14 cellular contexts compared by ENCODE assay signal in genomic region chr21:44907966-44908364, GRCh38. TPM values are rescaled to one million over a fixed set of nuclear protein-coding genes. Genes with fewer than 3 reads are reported as not detected.
DNase-seq lines count a peak whose midpoint lies in the region; FAIRE-seq and TF ChIP-seq lines count a peak whose summit lies in the region.
"Had no signal": no experiment of that assay in that cellular context is flagged by ENCODE, and none has a peak within 500 bp of the region (broad histone marks: within the 10 kb centered on the region; RNA-seq: fewer than 3 reads in every experiment).

No MANE protein-coding gene starts in this region.

- BruUV-seq in Calu3 (replicated peaks; lab: Mats Ljungman, UMichigan): no TSS peak

- H3K23ac ChIP-seq in H1 (ENCODE audit: insufficient read length): no peak overlapping the region

- no peak overlapping the region for H3K27ac Mint-ChIP-seq in Calu3 (ENCODE audit: unreplicated experiment)
- H3K27ac Mint-ChIP-seq in mesothelial cell of epicardium: no peak overlapping the region
- H3K27ac Mint-ChIP-seq: type B pancreatic cell had no signal

- DNase-seq in GDM1 (lab: John Stamatoyannopoulos, UW): peak; percentile 43
- peak; percentile 89 for DNase-seq in NB4 (ENCODE audit: low read depth)
- no peak for DNase-seq in H1 (ENCODE audit: low read depth in 1 of 2, low spot score in 2 of 2)
- peak; percentile 86 for DNase-seq in osteoblast (ENCODE audit: insufficient read length, low spot score, missing footprints)
- DNase-seq in nucleus accumbens (lab: John Stamatoyannopoulos, UW): no peak
- no peak for DNase-seq in Calu3
- no peak for DNase-seq in mesothelial cell of epicardium (ENCODE audit: low spot score in 2 of 2, unreplicated experiment in 2 of 2)
- no peak for DNase-seq in RKO (ENCODE audit: low spot score)
- DNase-seq: activated T-cell treated with anti-CD3 and anti-CD28 coated beads, Interleukin-2, amount 50 U/mL, for 4 hours; stimulated activated CD4-positive, alpha-beta T cell treated with anti-CD3 and anti-CD28 coated beads, Interleukin-4, amount 100 ng/mL, for 1 hour; T-helper 17 cell had no signal

- no peak overlapping the region for H3K4me2 ChIP-seq in H1 (ENCODE audit: insufficient read depth in 1 of 2, low read depth in 2 of 2, low read length in 2 of 2)
- H3K4me2 ChIP-seq in osteoblast (ENCODE audit: insufficient read depth, low read length): peak overlapping the region; percentile 67
- H3K4me2 ChIP-seq: KMS-11 had no signal

- H3K27me3 ChIP-seq in H1 (replicated peaks in 1 of 4; ENCODE audit: control insufficient read depth in 3 of 4, extremely low read depth in 1 of 4, insufficient read depth in 3 of 4, low read length in 3 of 4) (peaks cover 0 to 4% (median 1%) of the 10 kb centered on the region in 4 experiments; a peak in 1 of 7 replicates), osteoblast (ENCODE audit: insufficient read depth, low read length) (no peaks in the 10 kb centered on the region)

- H2BK5ac ChIP-seq in H1 (ENCODE audit: low read depth, low read length): no peak overlapping the region

- no peak overlapping the region for H3K56ac ChIP-seq in H1 (replicated peaks; ENCODE audit: insufficient read length, low read depth, low read length)

- no peak overlapping the region for H4K8ac ChIP-seq in H1 (ENCODE audit: extremely low read depth, insufficient read depth, low read length)

- no peak overlapping the region for H3K14ac ChIP-seq in H1 (ENCODE audit: insufficient read length)

- H3K9me3 ChIP-seq in H1 (ENCODE audit: insufficient read depth in 2 of 2, low read depth in 1 of 2, low read length in 1 of 2): no peaks in the 10 kb centered on the region
- H3K9me3 ChIP-seq in osteoblast (ENCODE audit: low read depth, low read length): no peaks in the 10 kb centered on the region

- peak overlapping the region; percentile 25 for H3K4me3 ChIP-seq in NB4 (ENCODE audit: low read depth, low read length)
- no peak overlapping the region for H3K4me3 ChIP-seq in H1 (ENCODE audit: extremely low read depth in 1 of 4, insufficient read depth in 2 of 4, low read depth in 3 of 4, low read length in 4 of 4)
- peak overlapping the region; percentile 56 for H3K4me3 ChIP-seq in osteoblast (ENCODE audit: insufficient read depth, low read length)

- H3K4me1 Mint-ChIP-seq in Calu3 (ENCODE audit: low read depth, unreplicated experiment) (peaks cover 9% of the 10 kb centered on the region), mesothelial cell of epicardium (peaks cover 12% of the 10 kb centered on the region)

- peaks cover 9% of the 10 kb centered on the region; the same call in 1 of the 2 replicates for H3K23me2 ChIP-seq in H1 (ENCODE audit: low read depth, low read length)

- H3K18ac ChIP-seq in H1 (ENCODE audit: extremely low read depth, low read length): peak overlapping the region; percentile 32; the same call in 1 of the 2 replicates

- FAIRE-seq in H1 (lab: Jason Lieb, UNC): no peak

- H2AK5ac ChIP-seq in H1 (ENCODE audit: low read depth, low read length): no peak overlapping the region

- H4K91ac ChIP-seq in H1 (replicated peaks; ENCODE audit: insufficient read length, low read length): no peak overlapping the region

- H2BK20ac ChIP-seq in H1 (ENCODE audit: low read length): no peak overlapping the region

- peak overlapping the region; percentile 50; the same call in 1 of the 2 replicates for H2BK12ac ChIP-seq in H1 (ENCODE audit: low read depth, low read length)

- no peak overlapping the region for H2BK15ac ChIP-seq in H1 (ENCODE audit: low read length)

- TF ChIP-seq CTCF in NB4 (IDR thresholded peaks at IDR 0.05; ENCODE audit: low read depth, low read length): no peak
- no peak for TF ChIP-seq CTCF in H1 (IDR thresholded peaks at IDR 0.05; ENCODE audit: control extremely low read depth in 1 of 3, insufficient read depth in 1 of 3, low read depth in 1 of 3, low read length in 3 of 3)
- TF ChIP-seq CTCF in osteoblast (IDR thresholded peaks at IDR 0.05; ENCODE audit: extremely low read depth, low read depth, low read length): no peak
- TF ChIP-seq CTCF in Calu3 (IDR thresholded peaks at IDR 0.05; ENCODE audit: unreplicated experiment): no peak
- TF ChIP-seq CTCF in mesothelial cell of epicardium (IDR thresholded peaks at IDR 0.05; ENCODE audit: unreplicated experiment): no peak

- no peak overlapping the region for H3K4me3 Mint-ChIP-seq in Calu3 (ENCODE audit: low read depth, unreplicated experiment)
- H3K4me3 Mint-ChIP-seq in mesothelial cell of epicardium: no peak overlapping the region
- H3K4me3 Mint-ChIP-seq: activated T-cell treated with anti-CD3 and anti-CD28 coated beads, Interleukin-2, amount 50 U/mL, for 4 hours; nephron; T-helper 17 cell; type B pancreatic cell had no signal

- H3K79me2 ChIP-seq in H1 (ENCODE audit: control insufficient read depth in 1 of 2, insufficient read depth in 2 of 2, low read length in 2 of 2) (no peaks in the 10 kb centered on the region), osteoblast (ENCODE audit: insufficient read depth, low read length) (no peaks in the 10 kb centered on the region)

- no peak overlapping the region for H3K4ac ChIP-seq in H1 (replicated peaks; ENCODE audit: insufficient read length, low read depth, low read length)

- intact Hi-C loops in Calu3 (cut with micrococcal nuclease; ENCODE audit: unreplicated experiment): no loop called here

- no peak overlapping the region for H2BK120ac ChIP-seq in H1 (replicated peaks; ENCODE audit: low read depth, low read length)

- H3K27ac ChIP-seq in H1 (ENCODE audit: low read depth, low read length): no peak overlapping the region
- H3K27ac ChIP-seq in osteoblast (ENCODE audit: low read depth, low read length): no peak overlapping the region
- H3K27ac ChIP-seq: KMS-11 had no signal

- TF ChIP-seq EP300 in H1 (IDR thresholded peaks at IDR 0.05; ENCODE audit: borderline replicate concordance in 1 of 2, low read depth in 2 of 2, low read length in 2 of 2): no peak

- no peak overlapping the region for H2AFZ ChIP-seq in H1 (ENCODE audit: low read length)
- peak overlapping the region; percentile 51 for H2AFZ ChIP-seq in osteoblast (ENCODE audit: low read length)

- H3K9ac ChIP-seq in H1 (replicated peaks in 1 of 4; ENCODE audit: extremely low read depth in 1 of 4, low read depth in 3 of 4, low read length in 3 of 4): no peak overlapping the region
- H3K9ac ChIP-seq: KMS-11 had no signal

- H3K79me1 ChIP-seq in H1 (ENCODE audit: low read depth, low read length): no peaks in the 10 kb centered on the region

- peaks cover 0 to 11% (median 0%) of the 10 kb centered on the region in 4 experiments; a peak in 3 of 7 replicates for H3K4me1 ChIP-seq in H1 (replicated peaks in 1 of 4; ENCODE audit: control insufficient read depth in 3 of 4, insufficient read depth in 4 of 4, low read length in 3 of 4)
- peaks cover 12% of the 10 kb centered on the region for H3K4me1 ChIP-seq in osteoblast (ENCODE audit: insufficient read depth, low read length)

- H3K9me3 Mint-ChIP-seq in Calu3 (ENCODE audit: low read depth, unreplicated experiment) (no peaks in the 10 kb centered on the region), mesothelial cell of epicardium (no peaks in the 10 kb centered on the region)
- H3K9me3 Mint-ChIP-seq: activated T-cell treated with anti-CD3 and anti-CD28 coated beads, Interleukin-2, amount 50 U/mL, for 4 hours; nephron; type B pancreatic cell had no signal

- POLR2A ChIA-PET in H1 (lab: Charles Lee; ENCODE audit: partially characterized antibody): interaction anchor here (0.7 kb wide), 1 partner anchor 32 kb away, joined by 3 read pairs; the partner anchor contains the start of gene SLX9

- CTCF ChIA-PET in H1 (lab: Charles Lee; ENCODE audit: partially characterized antibody) (interaction anchor here (0.8 to 3.3 kb wide), 9 partner anchors 10 to 417 kb away, joined by 3 to 24 read pairs (median 4); partner anchors contain the start of gene UBE2G2), Calu3 (lab: Charles Lee) (no interaction called here)

- TF ChIP-seq RAD21 in H1 (IDR thresholded peaks at IDR 0.05 in 1 of 2, conservative IDR thresholded peaks at IDR 0.05 in 1 of 2; ENCODE audit: low read depth in 2 of 2, low read length in 2 of 2): no peak

- H3K27me3 Mint-ChIP-seq in Calu3 (ENCODE audit: unreplicated experiment) (peaks cover 59% of the 10 kb centered on the region), mesothelial cell of epicardium (ENCODE audit: low read depth) (no peaks in the 10 kb centered on the region)
- H3K27me3 Mint-ChIP-seq: T-helper 17 cell had no signal

- H4K20me1 ChIP-seq in H1 (replicated peaks in 1 of 2; ENCODE audit: control insufficient read depth in 1 of 2, insufficient read depth in 2 of 2, low read length in 2 of 2): peaks cover 0 to 6% of the 10 kb centered on the region in 2 experiments
- H4K20me1 ChIP-seq in osteoblast (ENCODE audit: insufficient read depth, low read length): no peaks in the 10 kb centered on the region

- peaks cover 9% of the 10 kb centered on the region for H3K36me3 Mint-ChIP-seq in Calu3 (ENCODE audit: insufficient read depth, unreplicated experiment)
- H3K36me3 Mint-ChIP-seq in mesothelial cell of epicardium: no peaks in the 10 kb centered on the region
- H3K36me3 Mint-ChIP-seq: type B pancreatic cell had no signal

- H3K36me3 ChIP-seq in H1 (ENCODE audit: control insufficient read depth in 2 of 4, insufficient read depth in 4 of 4, low read length in 3 of 4) (no peaks in the 10 kb centered on the region), osteoblast (ENCODE audit: insufficient read depth, low read length) (no peaks in the 10 kb centered on the region)

- 81% methylated on average over 7 of the region's 11 CpGs; no CpG with 5 or more reads in 1 of the 2 experiments for WGBS in H1 (ENCODE audit: extremely low coverage in 1 of 2, insufficient coverage in 1 of 2, insufficient read length in 1 of 2, insufficient replicate concordance in 2 of 2, low coverage in 1 of 2, low lambda C conversion rate in 2 of 2, missing lambda C conversion rate in 1 of 2), 2 experiments

- no peak overlapping the region for H4K5ac ChIP-seq in H1 (ENCODE audit: insufficient read length, low read depth, low read length)

- TF ChIP-seq POLR2A in NB4 (IDR thresholded peaks at IDR 0.05; ENCODE audit: extremely low read depth, insufficient read length) (no peak), H1 (IDR thresholded peaks at IDR 0.05; ENCODE audit: control extremely low read depth in 1 of 2, low read depth in 2 of 2, low read length in 2 of 2) (no peak)

RNA-seq across cellular contexts. Expression of gene ITGB2, which starts 12.7 kb away (rescaled TPM):
- 0.24 and 0.36 TPM in 2 replicates for total RNA-seq in H1 (2021; fragmentation: NEBNext Ultra II Directional; extraction: Animal tissue kit (Norgen Biotek cat#: 25700))
- polyA plus RNA-seq in H1 (2011; rRNA removed): 0.63 and 0.89 TPM in 2 replicates
- polyA plus RNA-seq in H1 (2011; cell fraction: cytosol; rRNA removed): 0.76 TPM
- polyA plus RNA-seq in H1 (2011; cell fraction: nucleus; rRNA removed): 1.6 TPM
- polyA plus RNA-seq in H1 (2012, experiment 1 of 2): 0.40 to 0.58 TPM (median 0.48 TPM) in 4 replicates
- polyA plus RNA-seq in H1 (2012, experiment 2 of 2): 0.49 TPM
- 0.26 TPM for polyA plus RNA-seq in H1 (2013, experiment 1 of 2)
- 0.52 TPM for polyA plus RNA-seq in H1 (2013, experiment 2 of 2)
- polyA minus RNA-seq in H1 (2011; rRNA and poly(A)+ RNA removed): 0.25 and 0.27 TPM in 2 replicates
- polyA minus RNA-seq in H1 (2011; cell fraction: cytosol; rRNA and poly(A)+ RNA removed): not detected
- 0.70 TPM for polyA minus RNA-seq in H1 (2011; cell fraction: nucleus; rRNA and poly(A)+ RNA removed)
- total RNA-seq in osteoblast (13.3 and 15.2 TPM in 2 replicates), Calu3 (2022) (0.42 and 0.47 TPM in 2 replicates), mesothelial cell of epicardium (0.61 to 1.4 TPM (median 0.74 TPM) in 3 replicates)

RNA-seq across cellular contexts. Expression of gene SLX9, which starts 31.9 kb away (rescaled TPM):
- total RNA-seq in H1 (2021; fragmentation: NEBNext Ultra II Directional; extraction: Animal tissue kit (Norgen Biotek cat#: 25700)): 57.3 and 64.1 TPM in 2 replicates
- 17.7 and 34.6 TPM in 2 replicates for polyA plus RNA-seq in H1 (2011; rRNA removed)
- 43.7 TPM for polyA plus RNA-seq in H1 (2011; cell fraction: cytosol; rRNA removed)
- polyA plus RNA-seq in H1 (2011; cell fraction: nucleus; rRNA removed): 28.5 TPM
- 20.8 to 42.4 TPM (median 39.1 TPM) in 4 replicates for polyA plus RNA-seq in H1 (2012, experiment 1 of 2)
- 28.1 TPM for polyA plus RNA-seq in H1 (2012, experiment 2 of 2)
- polyA plus RNA-seq in H1 (2013, experiment 1 of 2): 28.3 TPM
- polyA plus RNA-seq in H1 (2013, experiment 2 of 2): 30.5 TPM
- 5.9 and 6.3 TPM in 2 replicates for polyA minus RNA-seq in H1 (2011; rRNA and poly(A)+ RNA removed)
- polyA minus RNA-seq in H1 (2011; cell fraction: cytosol; rRNA and poly(A)+ RNA removed): 28.0 TPM
- polyA minus RNA-seq in H1 (2011; cell fraction: nucleus; rRNA and poly(A)+ RNA removed): 8.6 TPM
- total RNA-seq in osteoblast (9.4 and 10.9 TPM in 2 replicates), Calu3 (2022) (24.6 and 28.6 TPM in 2 replicates), mesothelial cell of epicardium (30.6 to 32.3 TPM (median 31.8 TPM) in 3 replicates)

RNA-seq across cellular contexts. Expression of gene PTTG1IP, which starts 34.5 kb away (rescaled TPM):
- total RNA-seq in H1 (2021; fragmentation: NEBNext Ultra II Directional; extraction: Animal tissue kit (Norgen Biotek cat#: 25700)): 124 and 130 TPM in 2 replicates
- 88.9 and 90.8 TPM in 2 replicates for polyA plus RNA-seq in H1 (2011; rRNA removed)
- polyA plus RNA-seq in H1 (2011; cell fraction: cytosol; rRNA removed): 98.5 TPM
- polyA plus RNA-seq in H1 (2011; cell fraction: nucleus; rRNA removed): 76.0 TPM
- polyA plus RNA-seq in H1 (2012, experiment 1 of 2): 76.4 to 95.3 TPM (median 87.0 TPM) in 4 replicates
- polyA plus RNA-seq in H1 (2012, experiment 2 of 2): 117 TPM
- polyA plus RNA-seq in H1 (2013, experiment 1 of 2): 140 TPM
- 172 TPM for polyA plus RNA-seq in H1 (2013, experiment 2 of 2)
- polyA minus RNA-seq in H1 (2011; rRNA and poly(A)+ RNA removed): 63.7 and 69.2 TPM in 2 replicates
- 110 TPM for polyA minus RNA-seq in H1 (2011; cell fraction: cytosol; rRNA and poly(A)+ RNA removed)
- 39.1 TPM for polyA minus RNA-seq in H1 (2011; cell fraction: nucleus; rRNA and poly(A)+ RNA removed)
- total RNA-seq in osteoblast (413 and 480 TPM in 2 replicates), Calu3 (2022) (135 and 136 TPM in 2 replicates), mesothelial cell of epicardium (200 to 205 TPM (median 204 TPM) in 3 replicates)

Comparison
In these comparisons a context has a peak if more than half of its experiments do, and no peak if none do; other contexts are left out.
1. DNase-seq: peak in GDM1 (single experiment), NB4 (single experiment) and osteoblast (single experiment); none in H1 (0 of 2), nucleus accumbens (0 of 56), Calu3 (single experiment), mesothelial cell of epicardium (0 of 2) and RKO (single experiment).
2. H3K4me3 ChIP-seq: peak in NB4 (single experiment) and osteoblast (single experiment); none in H1 (0 of 4).